1 cellular context compared by ENCODE assay signal in the genomic region with DNA sequence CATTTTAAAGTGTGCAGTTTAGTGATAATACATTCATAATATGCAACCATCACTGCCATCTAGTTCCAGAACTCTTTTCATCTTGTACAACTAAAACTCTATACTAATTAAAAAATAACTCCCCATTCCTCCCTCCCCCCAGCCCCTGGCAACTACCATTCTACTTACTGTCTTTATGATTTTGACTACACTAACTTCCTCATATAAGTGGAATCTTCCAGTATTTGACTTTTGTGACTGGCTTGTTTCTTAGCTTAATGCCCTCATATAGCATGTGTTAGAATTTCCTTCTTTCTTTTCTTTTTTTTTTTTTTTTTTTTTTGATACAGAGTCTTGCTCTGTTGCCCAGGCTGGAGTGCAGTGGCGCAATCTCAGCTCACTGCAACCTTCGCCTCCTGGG.
TF ChIP-seq lines count a peak whose summit lies in the region.

No MANE protein-coding gene starts in this region.

TF ChIP-seq in endothelial cell of umbilical vein, 7 proteins besides CTCF, POLR2A, EP300 and RAD21:
- TF ChIP-seq GATA2 (IDR thresholded peaks at IDR 0.05; ENCODE audit: insufficient read depth, insufficient read length, low read depth, low read length) (no peak), EZH2 (IDR thresholded peaks at IDR 0.05; ENCODE audit: borderline replicate concordance, low read depth, low read length, severe bottlenecking) (no peak), JUN (IDR thresholded peaks at IDR 0.05; ENCODE audit: borderline replicate concordance, insufficient read depth, insufficient read length, low read depth) (no peak), MYC (IDR thresholded peaks at IDR 0.05; ENCODE audit: low read depth, low read length) (no peak), FOS (IDR thresholded peaks at IDR 0.05; ENCODE audit: borderline replicate concordance, insufficient read depth, low read length) (no peak), POLR2AphosphoS5 (IDR thresholded peaks at IDR 0.05; ENCODE audit: insufficient read depth, low read depth, low read length) (no peak)
- TF ChIP-seq, protein P1, sequence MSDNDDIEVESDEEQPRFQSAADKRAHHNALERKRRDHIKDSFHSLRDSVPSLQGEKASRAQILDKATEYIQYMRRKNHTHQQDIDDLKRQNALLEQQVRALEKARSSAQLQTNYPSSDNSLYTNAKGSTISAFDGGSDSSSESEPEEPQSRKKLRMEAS (IDR thresholded peaks at IDR 0.05; ENCODE audit: insufficient read depth, insufficient read length), result no peak
